8 cellular contexts compared by ENCODE assay signal in the genomic region with DNA sequence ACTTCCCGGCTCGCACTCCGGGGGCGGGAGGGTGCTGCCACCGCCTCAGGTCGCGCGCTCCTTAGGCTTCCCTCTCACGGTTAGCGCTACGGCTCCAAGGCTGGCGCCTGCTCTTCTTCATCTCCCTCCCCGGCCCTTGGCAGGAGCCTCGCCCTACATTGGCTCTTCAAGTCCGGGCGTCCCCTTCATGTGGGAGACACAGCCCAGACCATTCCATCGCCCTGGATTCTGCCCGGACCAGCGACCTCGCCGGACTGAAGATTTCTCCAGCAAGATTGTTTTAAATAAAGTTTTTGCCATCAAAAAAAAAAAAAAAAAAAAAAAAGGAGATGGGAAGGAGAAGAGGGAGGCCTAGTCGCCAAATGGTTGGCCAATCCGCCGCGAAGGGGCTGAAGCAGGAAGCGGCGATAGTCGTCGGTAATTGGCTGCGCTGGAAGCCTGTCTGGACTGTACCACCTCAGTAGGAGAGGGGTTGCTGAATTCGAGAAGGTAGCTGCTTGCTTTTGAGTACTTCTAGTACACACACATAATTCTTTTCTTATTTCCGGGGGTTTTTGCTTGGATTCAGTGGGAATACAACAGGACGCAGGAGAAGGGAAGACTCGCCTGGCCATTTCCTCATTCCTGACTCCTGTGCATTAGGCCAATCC.
DNase-seq lines count a peak whose midpoint lies in the region; ATAC-seq and TF ChIP-seq lines count a peak whose summit lies in the region.

No MANE protein-coding gene starts in this region.

- no peak for TF ChIP-seq CTCF in AG10803 (conservative IDR thresholded peaks at IDR 0.05; ENCODE audit: low read length)

- ATAC-seq in GM19035 (IDR thresholded peaks at IDR 0.05; ENCODE audit: unreplicated experiment) (peak; percentile 67), HG03342 (IDR thresholded peaks at IDR 0.05; ENCODE audit: unreplicated experiment) (peak; percentile 65)
- peak; percentile 64 to 68 for ATAC-seq in activated CD4-positive, CD25-positive, alpha-beta regulatory T cell treated with anti-CD3 and anti-CD28 coated beads, Interleukin-2, amount 50 U/mL, for 24 hours

- H3K4me3 ChIP-seq in AG10803 (ENCODE audit: low read length) = peak overlapping the region; percentile 72

- DNase-seq in AG10803 (ENCODE audit: low read depth) = peak; percentile 100
- peak; percentile 99 for DNase-seq in NCI-H345 treated with DMSO at 0.1 percent for 48 hours (lab: John Stamatoyannopoulos, UW; ENCODE audit: unreplicated experiment)
- DNase-seq in cerebellar nuclear complex (lab: John Stamatoyannopoulos, UW) = peak; percentile 87 to 92
- DNase-seq in islet precursor cell = peak; percentile 97
- peak; percentile 85 for DNase-seq in stimulated activated CD4-positive, alpha-beta T cell treated with anti-CD3 and anti-CD28 coated beads, Interleukin-12 subunit alpha, Interleukin-12 subunit beta, amount 100 ng/mL, for 4 hours

Comparison
In these comparisons a context has a peak if more than half of its experiments do, and no peak if none do; other contexts are left out.
1. Peak in every context shown above with its lines: DNase-seq, ATAC-seq and H3K4me3 ChIP-seq.